In the genomic region with DNA sequence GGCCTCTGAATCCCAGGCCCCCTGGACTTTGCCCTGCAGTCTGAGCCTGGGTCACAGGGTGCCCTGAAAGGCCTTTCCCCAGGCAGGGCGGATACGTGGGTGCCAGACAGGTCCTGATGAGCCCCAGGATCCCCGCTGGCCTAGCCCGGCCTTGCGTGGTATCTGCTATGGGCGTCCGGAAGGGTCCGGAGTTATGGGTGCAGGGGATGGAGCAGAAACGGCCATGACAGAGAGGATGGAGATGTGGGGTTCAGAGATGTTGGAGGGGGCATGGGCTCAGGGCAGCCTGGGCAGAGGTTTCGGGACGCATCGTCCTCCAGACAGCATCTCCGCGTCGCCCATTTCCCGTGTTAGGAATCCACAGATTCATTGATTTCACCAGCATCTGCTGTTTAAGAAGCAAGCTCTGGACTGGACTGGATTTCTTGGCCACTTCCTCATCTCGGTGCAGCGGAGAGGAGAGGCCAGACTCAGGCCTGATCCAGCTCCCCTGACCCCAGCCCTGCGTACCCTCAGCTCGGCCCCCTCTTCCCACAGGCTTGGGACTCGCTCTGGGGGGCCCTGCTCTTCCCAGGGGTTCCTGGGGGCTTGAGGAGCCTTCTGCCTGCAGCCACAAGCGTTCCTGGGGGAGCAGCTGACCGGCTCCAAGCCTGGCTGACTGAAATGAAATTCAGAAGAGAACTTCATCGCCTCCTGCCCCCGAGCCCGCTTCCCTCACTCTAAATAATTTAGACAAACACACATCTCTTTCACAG, we compare ENCODE assay signal across 1 cellular context.
TF ChIP-seq lines count a peak whose summit lies in the region.

No MANE protein-coding gene starts in this region.

TF ChIP-seq in WTC11, 78 proteins besides CTCF, POLR2A, EP300 and RAD21 (continued from another document):
- no peak for TF ChIP-seq FOXP4 (CRISPR knock-in tag; IDR thresholded peaks at IDR 0.05)
- TF ChIP-seq, protein P1, sequence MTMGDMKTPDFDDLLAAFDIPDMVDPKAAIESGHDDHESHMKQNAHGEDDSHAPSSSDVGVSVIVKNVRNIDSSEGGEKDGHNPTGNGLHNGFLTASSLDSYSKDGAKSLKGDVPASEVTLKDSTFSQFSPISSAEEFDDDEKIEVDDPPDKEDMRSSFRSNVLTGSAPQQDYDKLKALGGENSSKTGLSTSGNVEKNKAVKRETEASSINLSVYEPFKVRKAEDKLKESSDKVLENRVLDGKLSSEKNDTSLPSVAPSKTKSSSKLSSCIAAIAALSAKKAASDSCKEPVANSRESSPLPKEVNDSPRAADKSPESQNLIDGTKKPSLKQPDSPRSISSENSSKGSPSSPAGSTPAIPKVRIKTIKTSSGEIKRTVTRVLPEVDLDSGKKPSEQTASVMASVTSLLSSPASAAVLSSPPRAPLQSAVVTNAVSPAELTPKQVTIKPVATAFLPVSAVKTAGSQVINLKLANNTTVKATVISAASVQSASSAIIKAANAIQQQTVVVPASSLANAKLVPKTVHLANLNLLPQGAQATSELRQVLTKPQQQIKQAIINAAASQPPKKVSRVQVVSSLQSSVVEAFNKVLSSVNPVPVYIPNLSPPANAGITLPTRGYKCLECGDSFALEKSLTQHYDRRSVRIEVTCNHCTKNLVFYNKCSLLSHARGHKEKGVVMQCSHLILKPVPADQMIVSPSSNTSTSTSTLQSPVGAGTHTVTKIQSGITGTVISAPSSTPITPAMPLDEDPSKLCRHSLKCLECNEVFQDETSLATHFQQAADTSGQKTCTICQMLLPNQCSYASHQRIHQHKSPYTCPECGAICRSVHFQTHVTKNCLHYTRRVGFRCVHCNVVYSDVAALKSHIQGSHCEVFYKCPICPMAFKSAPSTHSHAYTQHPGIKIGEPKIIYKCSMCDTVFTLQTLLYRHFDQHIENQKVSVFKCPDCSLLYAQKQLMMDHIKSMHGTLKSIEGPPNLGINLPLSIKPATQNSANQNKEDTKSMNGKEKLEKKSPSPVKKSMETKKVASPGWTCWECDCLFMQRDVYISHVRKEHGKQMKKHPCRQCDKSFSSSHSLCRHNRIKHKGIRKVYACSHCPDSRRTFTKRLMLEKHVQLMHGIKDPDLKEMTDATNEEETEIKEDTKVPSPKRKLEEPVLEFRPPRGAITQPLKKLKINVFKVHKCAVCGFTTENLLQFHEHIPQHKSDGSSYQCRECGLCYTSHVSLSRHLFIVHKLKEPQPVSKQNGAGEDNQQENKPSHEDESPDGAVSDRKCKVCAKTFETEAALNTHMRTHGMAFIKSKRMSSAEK (CRISPR knock-in tag; IDR thresholded peaks at IDR 0.05; ENCODE audit: borderline replicate concordance): no peak
TF ChIP-seq in WTC11: peak in this region for 0.
